8 cellular contexts compared by ENCODE assay signal in the genomic region with DNA sequence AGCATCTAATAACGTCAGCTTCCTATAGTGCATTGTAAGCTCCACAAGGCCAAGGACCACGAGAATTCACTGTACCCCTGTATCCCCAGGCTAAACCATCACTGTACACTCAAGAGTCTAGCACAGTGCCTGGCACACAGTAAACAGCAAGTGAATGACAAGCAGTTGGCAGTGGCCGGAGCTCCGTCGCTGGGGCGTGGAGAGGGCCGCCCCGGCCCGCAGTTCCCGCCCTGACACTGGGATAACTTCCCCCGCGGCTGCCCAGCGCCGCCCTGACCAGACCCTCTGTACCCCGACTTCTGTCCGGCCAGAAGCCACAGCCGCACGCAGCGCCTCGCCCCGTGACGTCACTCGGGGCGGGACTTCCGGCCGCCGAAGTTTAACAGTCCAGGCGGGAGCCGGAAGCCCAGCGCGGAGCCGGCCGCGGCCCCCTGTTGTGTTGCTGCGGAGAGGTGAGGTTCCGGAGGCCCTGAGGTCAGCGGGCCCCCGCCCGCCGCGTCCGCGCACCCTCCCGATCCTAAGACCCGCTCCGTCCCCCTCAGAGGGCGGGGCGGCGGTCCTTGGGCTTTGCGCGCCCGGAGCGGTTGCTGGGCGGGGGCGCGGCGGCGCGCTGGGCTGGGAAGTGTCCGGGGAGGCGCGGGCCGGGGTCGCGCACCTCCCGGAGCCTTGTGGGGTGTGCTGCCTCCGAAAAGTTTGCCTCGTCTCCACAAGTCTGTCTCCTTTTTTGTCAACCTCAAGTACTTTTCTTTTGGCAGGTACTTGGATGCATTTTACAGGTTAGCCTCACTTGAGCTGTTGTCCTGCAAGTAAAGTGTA. TPM values are rescaled to one million over a fixed set of nuclear protein-coding genes. Genes with fewer than 3 reads are reported as not detected.
DNase-seq lines count a peak whose midpoint lies in the region; ATAC-seq, FAIRE-seq and TF ChIP-seq lines count a peak whose summit lies in the region.

A gene with protein sequence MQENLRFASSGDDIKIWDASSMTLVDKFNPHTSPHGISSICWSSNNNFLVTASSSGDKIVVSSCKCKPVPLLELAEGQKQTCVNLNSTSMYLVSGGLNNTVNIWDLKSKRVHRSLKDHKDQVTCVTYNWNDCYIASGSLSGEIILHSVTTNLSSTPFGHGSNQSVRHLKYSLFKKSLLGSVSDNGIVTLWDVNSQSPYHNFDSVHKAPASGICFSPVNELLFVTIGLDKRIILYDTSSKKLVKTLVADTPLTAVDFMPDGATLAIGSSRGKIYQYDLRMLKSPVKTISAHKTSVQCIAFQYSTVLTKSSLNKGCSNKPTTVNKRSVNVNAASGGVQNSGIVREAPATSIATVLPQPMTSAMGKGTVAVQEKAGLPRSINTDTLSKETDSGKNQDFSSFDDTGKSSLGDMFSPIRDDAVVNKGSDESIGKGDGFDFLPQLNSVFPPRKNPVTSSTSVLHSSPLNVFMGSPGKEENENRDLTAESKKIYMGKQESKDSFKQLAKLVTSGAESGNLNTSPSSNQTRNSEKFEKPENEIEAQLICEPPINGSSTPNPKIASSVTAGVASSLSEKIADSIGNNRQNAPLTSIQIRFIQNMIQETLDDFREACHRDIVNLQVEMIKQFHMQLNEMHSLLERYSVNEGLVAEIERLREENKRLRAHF (plus strand): TSS at position 409 of the 816 bp plus-strand sequence. CDS start 2,503 bp downstream, outside the sequence.

- DNase-seq in A673 (ENCODE audit: low spot score) (peak; percentile 80), NCI-H2107 treated with DMSO at 0.1 percent for 48 hours (lab: John Stamatoyannopoulos, UW; ENCODE audit: unreplicated experiment) (peak; percentile 57), mammary epithelial cell (peak; percentile 77), iPS-NIHi11 (ENCODE audit: low spot score) (peak; percentile 94), small intestine (peak; percentile 78)

- H3K79me2 ChIP-seq in mammary epithelial cell (ENCODE audit: insufficient read depth, low read length) = peaks cover 44% of the 10 kb centered on the region

- dilution Hi-C loops in mammary epithelial cell (cut with HindIII; ENCODE audit: low sequenced_read_pairs) = no loop called here

- intact Hi-C loops in A673 (cut with micrococcal nuclease; ENCODE audit: unreplicated experiment) = loop anchor here (10.0 kb wide), 1 partner anchor 1488 kb away; no protein-coding TSS in a partner anchor
- intact Hi-C loops in mammary epithelial cell (cut with micrococcal nuclease) = no loop called here

- H3K27me3 ChIP-seq in A673 (replicated peaks; ENCODE audit: insufficient read depth, low read depth, low read length, poor library complexity) = peaks cover 5% of the 10 kb centered on the region
- no peaks in the 10 kb centered on the region for H3K27me3 ChIP-seq in mammary epithelial cell (ENCODE audit: insufficient read depth, low read length)
- H3K27me3 ChIP-seq in small intestine (ENCODE audit: control insufficient read depth in 2 of 2, insufficient read depth in 2 of 2, low read length in 2 of 2) = no peaks in the 10 kb centered on the region

- TF ChIP-seq CTCF in A673 (conservative IDR thresholded peaks at IDR 0.05; ENCODE audit: low read depth, low read length) (no peak), WI38 (IDR thresholded peaks at IDR 0.05; ENCODE audit: low read depth, low read length) (no peak), mammary epithelial cell (conservative IDR thresholded peaks at IDR 0.05 in 1 of 2, IDR thresholded peaks at IDR 0.05 in 1 of 2; ENCODE audit: extremely low read depth in 1 of 2, insufficient read depth in 1 of 2, low read depth in 1 of 2, low read length in 2 of 2) (no peak)

- CTCF ChIA-PET in A673 (lab: Charles Lee) = no interaction called here
- CTCF ChIA-PET in mammary epithelial cell (lab: Charles Lee; ENCODE audit: low non-redundant PET) = no interaction called here

- H3K4me2 ChIP-seq in mammary epithelial cell (ENCODE audit: insufficient read depth, low read depth, low read length) = peak within 1 kb of the TSS; percentile 90

- no peaks in the 10 kb centered on the region for H4K20me1 ChIP-seq in mammary epithelial cell (ENCODE audit: insufficient read depth, low read length)

- H3K4me3 ChIP-seq in A673 (ENCODE audit: low read depth, low read length, poor library complexity, severe bottlenecking) = peak within 1 kb of the TSS; percentile 82
- peak within 1 kb of the TSS; percentile 85 for H3K4me3 ChIP-seq in WI38 (ENCODE audit: low read depth, low read length)
- H3K4me3 ChIP-seq in mammary epithelial cell (replicated peaks in 1 of 3; ENCODE audit: insufficient read depth in 1 of 3, low read depth in 2 of 3, low read length in 3 of 3) = peak within 1 kb of the TSS; percentile 66 to 95 (median 91)
- peak within 1 kb of the TSS; percentile 87 to 96 for H3K4me3 ChIP-seq in small intestine (ENCODE audit: low read depth in 1 of 2, low read length in 2 of 2)

- H3K36me3 ChIP-seq in A673 (ENCODE audit: insufficient read depth, low read length, poor library complexity, severe bottlenecking) (peaks cover under 1% of the 10 kb centered on the region), mammary epithelial cell (ENCODE audit: insufficient read depth, low read length) (no peaks in the 10 kb centered on the region), small intestine (ENCODE audit: control insufficient read depth in 2 of 2, insufficient read depth in 2 of 2, low read length in 2 of 2) (no peaks in the 10 kb centered on the region)

- in situ Hi-C loops in mammary epithelial cell (cut with MboI; ENCODE audit: low sequenced_read_pairs in 2 of 2) = no loop called here

- H3K4me1 ChIP-seq in A673 (ENCODE audit: insufficient read depth, low read length, poor library complexity, severe bottlenecking) = peaks cover 9% of the 10 kb centered on the region
- H3K4me1 ChIP-seq in mammary epithelial cell (ENCODE audit: insufficient read depth, low read length) = peaks cover 6% of the 10 kb centered on the region
- no peaks in the 10 kb centered on the region for H3K4me1 ChIP-seq in small intestine (ENCODE audit: control insufficient read depth in 2 of 2, insufficient read depth in 1 of 2, low read depth in 1 of 2, low read length in 1 of 2)

- FAIRE-seq in small intestine (lab: Jason Lieb, UNC) = no peak

- peak within 1 kb of the TSS; percentile 99 for H2AFZ ChIP-seq in mammary epithelial cell (ENCODE audit: low read depth, low read length)

- peak within 1 kb of the TSS; percentile 92 for H3K9ac ChIP-seq in mammary epithelial cell (ENCODE audit: insufficient read depth, low read length)

- ATAC-seq in GM18520 (IDR thresholded peaks at IDR 0.05; ENCODE audit: unreplicated experiment) = peak; percentile 91
- ATAC-seq in HG03045 (IDR thresholded peaks at IDR 0.05; ENCODE audit: unreplicated experiment) = peak; percentile 95

- peak within 1 kb of the TSS; percentile 84 for H3K27ac ChIP-seq in A673 (ENCODE audit: low read depth, low read length, poor library complexity, severe bottlenecking)
- peak within 1 kb of the TSS; percentile 83 for H3K27ac ChIP-seq in mammary epithelial cell (ENCODE audit: insufficient read depth, low read depth, low read length)
- peak within 1 kb of the TSS; percentile 72 to 95 for H3K27ac ChIP-seq in small intestine (ENCODE audit: low read depth in 1 of 2, low read length in 1 of 2)

- POLR2A ChIA-PET in A673 (lab: Charles Lee; ENCODE audit: low non-redundant PET) = no interaction called here

- H3K9me3 ChIP-seq in A673 (ENCODE audit: low read depth, low read length, poor library complexity, severe bottlenecking) (no peaks in the 10 kb centered on the region), mammary epithelial cell (replicated peaks; ENCODE audit: insufficient read depth, low read length) (no peaks in the 10 kb centered on the region), small intestine (ENCODE audit: control insufficient read depth, low read depth) (no peaks in the 10 kb centered on the region)

- 0% methylated on average over 10 of the region's 68 CpGs for WGBS in mammary epithelial cell (ENCODE audit: low coverage, missing lambda C conversion rate)
- 0 to 1% (median 1%) methylated on average over 64 to 68 of the region's 68 CpGs for WGBS in small intestine, 3 donors

- BruUV-seq in A673 (replicated peaks; lab: Mats Ljungman, UMichigan) (no TSS peak), mammary epithelial cell (replicated peaks; lab: Mats Ljungman, UMichigan) (no TSS peak)

RNA-seq across cellular contexts. Expression of the gene that starts here (rescaled TPM):
- 38.2 and 42.7 TPM in 2 replicates for total RNA-seq in A673 (2021)
- total RNA-seq in mammary epithelial cell = 10 to 100 TPM; 32.8 to 36.2 TPM
- polyA plus RNA-seq in mammary epithelial cell = 20.9 TPM
- polyA minus RNA-seq in mammary epithelial cell = 109 TPM
- 1 to 10 TPM; 5.4 to 8.0 (median 6.3) TPM for polyA plus RNA-seq in small intestine

Comparison
In these comparisons a context has a peak if more than half of its experiments do, and no peak if none do; other contexts are left out.
1. Peak in every context shown above with its lines: DNase-seq, ATAC-seq, H3K4me3 ChIP-seq and H3K27ac ChIP-seq.